In genomic region chr17:42405076-42405475, GRCh38 we compare ENCODE assay signal across 16 cellular contexts. TPM values are rescaled to one million over a fixed set of nuclear protein-coding genes. Genes with fewer than 3 reads are reported as not detected.
"Had no signal": no experiment of that assay in that cellular context is flagged by ENCODE, and none has a peak within 500 bp of the region (broad histone marks: within the 10 kb centered on the region; RNA-seq: fewer than 3 reads in every experiment).

No MANE protein-coding gene starts in this region.

- H3K4me3 ChIP-seq: adrenal gland, suprapubic skin, upper lobe of right lung had no signal

- H3K9me3 ChIP-seq: adrenal gland, suprapubic skin, upper lobe of right lung had no signal

- H3K27ac ChIP-seq: epithelial cell of prostate, upper lobe of right lung had no signal

- H3K27me3 ChIP-seq: adrenal gland, suprapubic skin, upper lobe of right lung had no signal

- DNase-seq: activated CD4-positive, alpha-beta T cell treated with anti-CD3 and anti-CD28 coated beads, Interleukin-2, amount 10 ng/mL, durations not matched to agents 24 days and 14 days; activated CD8-positive, alpha-beta memory T cell treated with anti-CD3 and anti-CD28 coated beads, Interleukin-2, amount 50 U/mL, for 48 hours; activated CD8-positive, alpha-beta T cell treated with anti-CD3 and anti-CD28 coated beads, Interleukin-2, amount 10 ng/mL, durations not matched to agents 7 days and 5 days; activated effector memory CD4-positive, alpha-beta T cell treated with anti-CD3 and anti-CD28 coated beads, Interleukin-2, amount 50 U/mL, for 16 hours; activated T-cell treated with anti-CD3 and anti-CD28 coated beads, Interleukin-2, amount 50 U/mL, for 48 hours; adrenal gland; dermis blood vessel endothelial cell; foreskin melanocyte; immature natural killer cell; kidney glomerular epithelial cell; stimulated activated CD8-positive, alpha-beta memory T cell treated with anti-CD3 and anti-CD28 coated beads, Interleukin-4, amount 100 ng/mL, for 48 hours; stimulated activated naive CD4-positive, alpha-beta T cell treated with Interleukin-2 at 50 U/mL for 16 hours; T1000; upper lobe of right lung had no signal

RNA-seq across cellular contexts. Expression of gene CAVIN1, which starts 18.0 kb away (rescaled TPM):
- polyA plus RNA-seq: immature natural killer cell had no signal
